ENCODE assay signal across 8 cellular contexts in the genomic region with DNA sequence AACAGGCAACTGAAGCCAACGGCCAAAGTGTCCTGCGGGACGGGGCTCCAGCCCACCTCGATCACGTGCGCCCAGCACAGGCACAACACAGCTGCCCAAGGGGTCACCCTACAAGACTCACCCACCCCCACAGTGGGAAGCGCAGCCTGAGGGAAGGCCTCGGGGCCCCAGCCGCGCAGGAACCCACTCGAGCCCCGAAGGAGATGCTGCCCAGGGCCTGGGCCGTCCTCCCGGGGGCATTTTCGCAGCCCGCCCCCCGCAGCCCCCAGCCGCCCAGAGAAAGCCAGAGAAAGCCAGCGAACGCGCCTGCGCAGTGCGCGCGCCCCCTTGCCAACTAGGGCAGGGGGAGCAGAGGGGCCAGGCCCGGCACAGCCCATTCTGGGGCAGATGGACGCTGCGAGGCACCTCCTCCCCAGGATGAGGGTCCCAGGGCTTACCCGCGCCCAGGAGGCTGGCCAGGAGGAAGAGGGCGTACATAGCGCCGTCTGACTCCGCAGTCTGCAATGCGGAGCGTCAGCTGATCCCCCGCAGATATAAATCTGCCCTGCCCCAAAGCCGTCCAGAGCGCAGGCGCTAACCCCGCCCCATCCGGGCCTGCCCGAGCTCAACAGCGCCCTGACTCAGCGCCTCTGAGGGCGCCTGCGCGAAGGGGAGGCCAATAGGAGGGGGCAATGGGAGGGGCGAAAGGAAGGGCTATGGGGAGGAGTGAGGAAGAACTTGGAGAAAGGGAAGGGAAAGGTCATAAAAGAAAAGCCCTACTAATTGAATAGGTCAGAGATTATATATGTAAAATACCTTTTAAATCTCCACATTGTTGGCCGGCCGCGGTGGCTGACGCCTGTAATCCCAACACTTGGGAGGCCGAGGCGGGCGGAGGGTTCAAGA. TPM values are rescaled to one million over a fixed set of nuclear protein-coding genes. Genes with fewer than 3 reads are reported as not detected.
DNase-seq lines count a peak whose midpoint lies in the region; ATAC-seq and TF ChIP-seq lines count a peak whose summit lies in the region.

A gene (minus strand): TSS at position 507 of the 885 bp plus-strand sequence. CDS start 30 bp downstream, at position 477.

- H3K4me3 ChIP-seq in BJ (ENCODE audit: low read depth, low read length) (peak within 1 kb of the TSS; percentile 96), colonic mucosa (peak within 1 kb of the TSS; percentile 100)

- H3K4me3 Mint-ChIP-seq in activated CD4-positive, alpha-beta T cell treated with anti-CD3 and anti-CD28 coated beads, Interleukin-2, amount 10 ng/mL, durations not matched to agents 24 days and 14 days = peak within 1 kb of the TSS; percentile 93

- H3K9ac ChIP-seq in colonic mucosa (ENCODE audit: low read depth in 2 of 2, low read length in 2 of 2) = peak within 1 kb of the TSS; percentile 93 to 94

- no peaks in the 10 kb centered on the region for H3K27me3 ChIP-seq in BJ (ENCODE audit: control insufficient read depth, insufficient read depth, low read length)
- H3K27me3 ChIP-seq in colonic mucosa = no peaks in the 10 kb centered on the region

- POLR2A ChIA-PET in BJ (lab: Charles Lee) = interaction anchor here (0.6 to 1.0 kb wide), 7 partner anchors 9 to 464 kb away, joined by 3 to 10 read pairs (median 4); no protein-coding TSS in a partner anchor

- no peak for TF ChIP-seq CTCF in BJ (IDR thresholded peaks at IDR 0.05; ENCODE audit: insufficient read depth, low read depth, low read length)
- TF ChIP-seq CTCF in colonic mucosa (IDR thresholded peaks at IDR 0.05) = no peak

- H3K36me3 Mint-ChIP-seq in activated CD4-positive, alpha-beta T cell treated with anti-CD3 and anti-CD28 coated beads, Interleukin-2, amount 10 ng/mL, durations not matched to agents 24 days and 14 days (ENCODE audit: low read depth) = peaks cover 8% of the 10 kb centered on the region

- ATAC-seq in GM19324 (IDR thresholded peaks at IDR 0.05; ENCODE audit: low FRiP score, unreplicated experiment) (peak; percentile 97), HG03469 (IDR thresholded peaks at IDR 0.05; ENCODE audit: unreplicated experiment) (peak; percentile 83)

- peak; percentile 89 for DNase-seq in BJ (ENCODE audit: low read depth)
- DNase-seq in NCI-H526 treated with DMSO at 0.1 percent for 48 hours (lab: John Stamatoyannopoulos, UW) = peak; percentile 85
- peak; percentile 100 for DNase-seq in activated CD4-positive, alpha-beta T cell treated with anti-CD3 and anti-CD28 coated beads, Interleukin-2, amount 10 ng/mL, durations not matched to agents 24 days and 14 days
- peak; percentile 99 for DNase-seq in colonic mucosa
- peak; percentile 99 for DNase-seq in kidney tubule cell (ENCODE audit: low spot score)
- DNase-seq in stimulated activated CD4-positive, alpha-beta T cell treated with anti-CD3 and anti-CD28 coated beads, Interleukin-1b, Interleukin-23, amount 100 ng/mL, for 24 hours (ENCODE audit: low read depth in 4 of 4, low spot score in 1 of 4) = peak; percentile 98 to 99 (median 98)

- peaks cover 6% of the 10 kb centered on the region for H3K9me3 Mint-ChIP-seq in activated CD4-positive, alpha-beta T cell treated with anti-CD3 and anti-CD28 coated beads, Interleukin-2, amount 10 ng/mL, durations not matched to agents 24 days and 14 days

- intact Hi-C loops in activated CD4-positive, alpha-beta T cell treated with anti-CD3 and anti-CD28 coated beads, Interleukin-2, amount 10 ng/mL, durations not matched to agents 24 days and 14 days (cut with micrococcal nuclease) = loop anchor here (2.0 to 5.0 kb wide), 2 partner anchors 38 to 776 kb away; a partner anchor contains a TSS
- intact Hi-C loops in colonic mucosa (cut with DNase I) = no loop called here

- H3K27me3 Mint-ChIP-seq in activated CD4-positive, alpha-beta T cell treated with anti-CD3 and anti-CD28 coated beads, Interleukin-2, amount 10 ng/mL, durations not matched to agents 24 days and 14 days = no peaks in the 10 kb centered on the region

- peak within 1 kb of the TSS; percentile 83 for H3K27ac Mint-ChIP-seq in activated CD4-positive, alpha-beta T cell treated with anti-CD3 and anti-CD28 coated beads, Interleukin-2, amount 10 ng/mL, durations not matched to agents 24 days and 14 days

- H3K4me1 ChIP-seq in colonic mucosa = no peaks in the 10 kb centered on the region

- H3K27ac ChIP-seq in colonic mucosa = peak within 1 kb of the TSS; percentile 91

- peaks cover 35% of the 10 kb centered on the region for H3K4me1 Mint-ChIP-seq in activated CD4-positive, alpha-beta T cell treated with anti-CD3 and anti-CD28 coated beads, Interleukin-2, amount 10 ng/mL, durations not matched to agents 24 days and 14 days

- CTCF ChIA-PET in BJ (lab: Yijun Ruan, JAX) = interaction anchor here (0.6 to 1.6 kb wide), 4 partner anchors 12 to 198 kb away, joined by 3 to 5 read pairs (median 4); no protein-coding TSS in a partner anchor

- H3K9me3 ChIP-seq in colonic mucosa = no peaks in the 10 kb centered on the region

- no peaks in the 10 kb centered on the region for H3K36me3 ChIP-seq in BJ (ENCODE audit: control insufficient read depth, insufficient read depth, low read length)
- no peaks in the 10 kb centered on the region for H3K36me3 ChIP-seq in colonic mucosa

RNA-seq across cellular contexts. Expression of the gene that starts here (rescaled TPM):
- polyA plus RNA-seq in BJ (2011; rRNA removed) = 1,482 and 1,979 TPM in 2 replicates
- 206 and 320 TPM in 2 replicates for polyA minus RNA-seq in BJ (2011; rRNA and poly(A)+ RNA removed)
- total RNA-seq in activated CD4-positive, alpha-beta T cell treated with anti-CD3 and anti-CD28 coated beads, Interleukin-2, amount 10 ng/mL, durations not matched to agents 24 days and 14 days = 97.9 and 99.9 TPM in 2 replicates
- total RNA-seq in colonic mucosa = 100 to 1,000 TPM; 363 to 629 TPM

Comparison
In these comparisons a context has a peak if more than half of its experiments do, and no peak if none do; other contexts are left out.
1. Peak in every context shown above with its lines: DNase-seq, ATAC-seq, H3K4me3 ChIP-seq and H3K27ac ChIP-seq.